ENCODE assay signal across 12 cellular contexts in genomic region chr6:79762370-79762769, GRCh38.
DNase-seq lines count a peak whose midpoint lies in the region; ATAC-seq lines count a peak whose summit lies in the region.
"Had no signal": no experiment of that assay in that cellular context is flagged by ENCODE, and none has a peak within 500 bp of the region (broad histone marks: within the 10 kb centered on the region; RNA-seq: fewer than 3 reads in every experiment).

No MANE protein-coding gene starts in this region.

- peak; percentile 9 for DNase-seq in COR-L47 (lab: John Stamatoyannopoulos, UW)
- peak; percentile 26 for DNase-seq in HT-29 (ENCODE audit: low spot score)
- DNase-seq in amniotic epithelial cell (ENCODE audit: low read depth) = peak; percentile 5
- no peak for DNase-seq in left lobe of liver (ENCODE audit: low spot score)
- no peak for DNase-seq in amygdala (lab: John Stamatoyannopoulos, UW)
- no peak for DNase-seq in stimulated activated naive CD8-positive, alpha-beta T cell treated with anti-CD3 and anti-CD28 coated beads, Interleukin-15, Interleukin-2, amounts not matched to agents 100 U/mL and 50 U/mL, for 24 hours
- DNase-seq: activated CD4-positive, alpha-beta T cell treated with anti-CD3 and anti-CD28 coated beads, Interleukin-2, amount 10 ng/mL, durations not matched to agents 7 days and 5 days; activated naive CD8-positive, alpha-beta T cell treated with anti-CD3 and anti-CD28 coated beads, Interleukin-2, amount 10 ng/mL, durations not matched to agents 7 days and 5 days; GF-D8; stomach had no signal

- peak; percentile 45 for ATAC-seq in left lobe of liver
- no peak for ATAC-seq in GM19463 (IDR thresholded peaks at IDR 0.05; ENCODE audit: unreplicated experiment)
- ATAC-seq in stimulated activated naive CD8-positive, alpha-beta T cell treated with anti-CD3 and anti-CD28 coated beads, Interleukin-15, Interleukin-2, amounts not matched to agents 100 U/mL and 50 U/mL, for 24 hours = no peak
- ATAC-seq in HG02642 (IDR thresholded peaks at IDR 0.05; ENCODE audit: poor library complexity, unreplicated experiment) = no peak

Comparison
In these comparisons a context has a peak if more than half of its experiments do, and no peak if none do; other contexts are left out.
1. DNase-seq: peak in COR-L47 (single experiment), HT-29 (single experiment) and amniotic epithelial cell (single experiment); none in left lobe of liver (single experiment), amygdala (0 of 56) and stimulated activated naive CD8-positive, alpha-beta T cell treated with anti-CD3 and anti-CD28 coated beads, Interleukin-15, Interleukin-2, amounts not matched to agents 100 U/mL and 50 U/mL, for 24 hours (single experiment).